In genomic region chr15:79045041-79045440, GRCh38 we compare ENCODE assay signal across 27 cellular contexts.
"Had no signal": no experiment of that assay in that cellular context is flagged by ENCODE, and none has a peak within 500 bp of the region (broad histone marks: within the 10 kb centered on the region; RNA-seq: fewer than 3 reads in every experiment).

No MANE protein-coding gene starts in this region.

- H3K27ac ChIP-seq: left lung, lower lobe of right lung, parathyroid adenoma, prostate gland, skin epidermis, stomach, testis, thyroid gland, transverse colon, upper lobe of left lung had no signal

- ATAC-seq: left colon; left lung; lower lobe of right lung; naive thymus-derived CD8-positive, alpha-beta T cell; right cardiac atrium; sciatic nerve; stimulated activated naive B cell treated with anti-CD40 and anti-IgM and Interleukin-4, amounts not matched to agents 10 μg/mL and 1 μg/mL and 100 μg/mL, for 72 hours; stimulated activated naive CD8-positive, alpha-beta T cell treated with anti-CD3 and anti-CD28 coated beads, Interleukin-15, Interleukin-2, amounts not matched to agents 100 U/mL and 50 U/mL, for 24 hours had no signal

- H3K36me3 ChIP-seq: left lung, lower lobe of right lung, prostate gland, stomach, thyroid gland, transverse colon, upper lobe of left lung had no signal

- H3K9me3 ChIP-seq: lower lobe of right lung, prostate gland, testis, thyroid gland, transverse colon had no signal

- DNase-seq: hypothalamus; immature natural killer cell; kidney; left colon; left lung; lower lobe of right lung; mammary epithelial cell; mesenchymal stem cell; naive thymus-derived CD8-positive, alpha-beta T cell; nucleus accumbens; retina; right cardiac atrium; stimulated activated CD4-positive, alpha-beta T cell treated with anti-CD3 and anti-CD28 coated beads, Interleukin-12 subunit alpha, Interleukin-12 subunit beta, amount 100 ng/mL, for 4 hours; stimulated activated CD4-positive, alpha-beta T cell treated with anti-CD3 and anti-CD28 coated beads, Interleukin-15, amount 100 ng/mL, for 24 hours; stimulated activated CD4-positive, alpha-beta T cell treated with anti-CD3 and anti-CD28 coated beads, Interleukin-2, amount 100 ng/mL, for 24 hours; stimulated activated CD4-positive, alpha-beta T cell treated with anti-CD3 and anti-CD28 coated beads, Interleukin-4, amount 100 ng/mL, for 1 hour; stimulated activated naive B cell treated with anti-CD40 and anti-IgM and Interleukin-4, amounts not matched to agents 10 μg/mL and 1 μg/mL and 100 μg/mL, for 72 hours; stimulated activated naive CD8-positive, alpha-beta T cell treated with anti-CD3 and anti-CD28 coated beads, Interleukin-15, Interleukin-2, amounts not matched to agents 100 U/mL and 50 U/mL, for 24 hours; stomach; testis; thyroid gland; transverse colon; upper lobe of left lung had no signal

- H3K27me3 ChIP-seq: stomach, testis, thyroid gland, transverse colon, upper lobe of left lung had no signal

- H3K4me3 ChIP-seq: left lung, lower lobe of right lung, prostate gland, skin epidermis, stomach, testis, thyroid gland, transverse colon, upper lobe of left lung had no signal

- H3K4me1 ChIP-seq: left lung, lower lobe of right lung, parathyroid adenoma, prostate gland, stomach, testis, thyroid gland, transverse colon, upper lobe of left lung had no signal
